In the genomic region with DNA sequence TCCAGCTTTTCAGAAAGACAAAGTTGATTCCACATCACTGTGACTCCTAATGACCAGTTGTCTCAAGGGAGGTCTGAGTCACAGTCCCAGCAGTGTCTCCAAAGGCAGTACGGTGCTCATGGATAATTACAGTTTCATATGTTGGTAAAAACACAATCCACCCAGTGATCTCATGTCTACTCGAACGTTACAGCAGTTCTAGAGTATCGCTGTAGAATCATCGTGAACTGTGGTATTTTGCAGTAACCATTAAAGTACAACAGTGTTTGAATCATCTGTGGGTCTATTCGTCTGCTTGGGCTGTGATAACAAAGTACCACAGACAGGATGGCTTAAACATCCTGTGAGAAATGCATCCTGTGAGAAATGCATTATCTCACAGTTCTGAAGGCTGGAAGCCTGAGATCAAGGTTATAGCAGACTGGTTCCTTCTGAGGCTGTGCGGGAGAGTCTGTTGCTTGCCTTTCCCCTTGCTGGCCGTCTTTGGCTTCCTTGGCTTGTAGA, we compare ENCODE assay signal across 13 cellular contexts.
DNase-seq lines count a peak whose midpoint lies in the region; ATAC-seq and TF ChIP-seq lines count a peak whose summit lies in the region.
"Had no signal": no experiment of that assay in that cellular context is flagged by ENCODE, and none has a peak within 500 bp of the region (broad histone marks: within the 10 kb centered on the region; RNA-seq: fewer than 3 reads in every experiment).

No MANE protein-coding gene starts in this region.

- H3K4me3 ChIP-seq in IMR-90 (ENCODE audit: insufficient read depth, low read depth, low read length): no peak overlapping the region

- H3K9me3 Mint-ChIP-seq in chondrocyte (ENCODE audit: low read depth) (no peaks in the 10 kb centered on the region), immature natural killer cell (peaks cover 0 to 4% (median 0%) of the 10 kb centered on the region in 6 donors)
- H3K9me3 Mint-ChIP-seq: H9, nephron had no signal

- no peak overlapping the region for H4K8ac ChIP-seq in IMR-90 (ENCODE audit: low read depth in 2 of 2, low read length in 2 of 2)

- no peaks in the 10 kb centered on the region for H3K4me1 ChIP-seq in IMR-90 (ENCODE audit: control insufficient read depth, insufficient read depth, low read length)

- H4K91ac ChIP-seq in IMR-90 (ENCODE audit: insufficient read depth, low read depth, low read length): no peak overlapping the region

- H3K36me3 Mint-ChIP-seq in chondrocyte (ENCODE audit: low read depth): no peaks in the 10 kb centered on the region
- no peaks in the 10 kb centered on the region for H3K36me3 Mint-ChIP-seq in immature natural killer cell

- H3K9me1 ChIP-seq in IMR-90 (ENCODE audit: insufficient read depth, low read length): no peaks in the 10 kb centered on the region

- intact Hi-C loops in IMR-90 (cut with micrococcal nuclease): no loop called here

- H3K9ac ChIP-seq in IMR-90 (ENCODE audit: low read depth, low read length): no peak overlapping the region

- no peak overlapping the region for H2BK5ac ChIP-seq in IMR-90 (ENCODE audit: low read depth, low read length, poor library complexity, severe bottlenecking)

- H3K4me3 Mint-ChIP-seq in chondrocyte (ENCODE audit: unreplicated experiment) (peak overlapping the region; percentile 60), immature natural killer cell (peak overlapping the region; percentile 60 to 90 (median 71))
- H3K4me3 Mint-ChIP-seq: H9, nephron had no signal

- H3K27ac Mint-ChIP-seq in chondrocyte (ENCODE audit: unreplicated experiment): peak overlapping the region; percentile 97
- peak overlapping the region; percentile 86 to 96 (median 90) for H3K27ac Mint-ChIP-seq in immature natural killer cell
- H3K27ac Mint-ChIP-seq: nephron had no signal

- H2BK120ac ChIP-seq in IMR-90 (ENCODE audit: low read depth, low read length): no peak overlapping the region

- POLR2A ChIA-PET in IMR-90 (lab: Charles Lee; ENCODE audit: unreplicated experiment): no interaction called here

- no peak overlapping the region for H3K4me2 ChIP-seq in IMR-90 (ENCODE audit: low read depth, low read length)

- H3K79me1 ChIP-seq in IMR-90 (ENCODE audit: low read depth in 1 of 2, low read length in 2 of 2): no peaks in the 10 kb centered on the region

- no peak overlapping the region for H4K5ac ChIP-seq in IMR-90 (ENCODE audit: low read depth, low read length)

- no peaks in the 10 kb centered on the region for H3K36me3 ChIP-seq in IMR-90 (ENCODE audit: control insufficient read depth, insufficient read depth, low read length)

- no peak overlapping the region for H3K23ac ChIP-seq in IMR-90 (ENCODE audit: low read depth, low read length)

- H2AFZ ChIP-seq in IMR-90 (replicated peaks; ENCODE audit: low read length, poor library complexity): no peak overlapping the region

- dilution Hi-C loops in IMR-90 (cut with HindIII; ENCODE audit: low sequenced_read_pairs, unreplicated experiment): no loop called here

- no peak for TF ChIP-seq POLR2A in IMR-90 (IDR thresholded peaks at IDR 0.05; ENCODE audit: low read depth, low read length)

- H3K4me1 Mint-ChIP-seq in chondrocyte (ENCODE audit: low read depth) (peaks cover 48% of the 10 kb centered on the region), immature natural killer cell (peaks cover 26 to 31% of the 10 kb centered on the region in 2 donors)
- H3K4me1 Mint-ChIP-seq: nephron had no signal

- no peaks in the 10 kb centered on the region for H4K20me1 ChIP-seq in IMR-90 (ENCODE audit: insufficient read depth, low read length)

- in situ Hi-C loops in IMR-90 (cut with MboI; ENCODE audit: low sequenced_read_pairs): no loop called here

- no peak for ATAC-seq in IMR-90 (ENCODE audit: low read depth)
- no peak for ATAC-seq in HG02588 (IDR thresholded peaks at IDR 0.05; ENCODE audit: unreplicated experiment)
- no peak for ATAC-seq in HG02610 (IDR thresholded peaks at IDR 0.05; ENCODE audit: unreplicated experiment)

- TF ChIP-seq CTCF in IMR-90 (conservative IDR thresholded peaks at IDR 0.05; ENCODE audit: low read depth, low read length) (no peak), chondrocyte (IDR thresholded peaks at IDR 0.05) (no peak)

- no peak overlapping the region for H2BK20ac ChIP-seq in IMR-90 (ENCODE audit: low read depth, low read length)

- CTCF ChIA-PET in IMR-90 (lab: Yijun Ruan, JAX): no interaction called here

- H3K18ac ChIP-seq in IMR-90 (ENCODE audit: low read depth, low read length): no peak overlapping the region

- no peak overlapping the region for H3K56ac ChIP-seq in IMR-90 (ENCODE audit: extremely low read depth, insufficient read depth, low read length)

- H3K27ac ChIP-seq in IMR-90 (ENCODE audit: insufficient read depth, low read length): no peak overlapping the region

- 18% methylated on average over 2 of the region's 8 CpGs; no CpG with 5 or more reads in 1 of the 2 experiments for WGBS in IMR-90 (ENCODE audit: extremely low coverage in 2 of 2, insufficient read length in 1 of 2), 2 experiments

- peaks cover 17% of the 10 kb centered on the region for H3K27me3 ChIP-seq in IMR-90 (ENCODE audit: control insufficient read depth, insufficient read depth, low read length)

- no peak overlapping the region for H3K14ac ChIP-seq in IMR-90 (replicated peaks; ENCODE audit: low read depth, low read length)

- TF ChIP-seq RAD21 in IMR-90 (IDR thresholded peaks at IDR 0.05; ENCODE audit: low read length): no peak

- no peaks in the 10 kb centered on the region for H3K27me3 Mint-ChIP-seq in chondrocyte (ENCODE audit: low read depth)
- H3K27me3 Mint-ChIP-seq in immature natural killer cell (ENCODE audit: low read depth in 3 of 3): peaks cover 2 to 6% (median 3%) of the 10 kb centered on the region in 3 donors

- BruUV-seq in IMR-90 (replicated peaks; lab: Mats Ljungman, UMichigan): no TSS peak

- H3K9me3 ChIP-seq in IMR-90 (ENCODE audit: control insufficient read depth, insufficient read depth, low read length): no peaks in the 10 kb centered on the region

- no peak overlapping the region for H3K4ac ChIP-seq in IMR-90 (ENCODE audit: low read depth, low read length)

- no peak overlapping the region for H2AK5ac ChIP-seq in IMR-90 (ENCODE audit: low read depth, low read length)

- DNase-seq in A172 (ENCODE audit: low spot score): peak; percentile 71
- peak; percentile 10 for DNase-seq in IMR-90
- no peak for DNase-seq in chondrocyte (ENCODE audit: low spot score)
- DNase-seq in immature natural killer cell: peak; percentile 46 to 67 (median 46)
- DNase-seq in activated naive CD4-positive, alpha-beta T cell treated with anti-CD3 and anti-CD28 coated beads, Interleukin-2, amount 50 U/mL, for 16 hours: no peak
- DNase-seq in NCI-H2029 treated with DMSO at 0.1 percent for 48 hours (lab: John Stamatoyannopoulos, UW): no peak
- DNase-seq: activated effector memory CD4-positive, alpha-beta T cell treated with anti-CD3 and anti-CD28 coated beads, Interleukin-2, amount 50 U/mL, for 16 hours; H9; NCI-H2227 treated with DMSO at 0.1 percent for 48 hours; SHP77 had no signal

- no peak overlapping the region for H2AK9ac ChIP-seq in IMR-90 (replicated peaks; ENCODE audit: low read depth, low read length, poor library complexity)

- H2BK15ac ChIP-seq in IMR-90 (ENCODE audit: low read depth, low read length): no peak overlapping the region

TF ChIP-seq in IMR-90, 13 proteins besides CTCF, POLR2A, EP300 and RAD21:
- TF ChIP-seq CHD1 (IDR thresholded peaks at IDR 0.05; ENCODE audit: low read depth, low read length) (no peak), BHLHE40 (IDR thresholded peaks at IDR 0.05; ENCODE audit: low read depth, low read length) (no peak), RCOR1 (IDR thresholded peaks at IDR 0.05; ENCODE audit: insufficient replicate concordance, low read length) (no peak), MAFK (IDR thresholded peaks at IDR 0.05; ENCODE audit: low read depth, low read length) (no peak), CEBPB (IDR thresholded peaks at IDR 0.05; ENCODE audit: low read depth, low read length) (no peak), NFE2L2 (IDR thresholded peaks at IDR 0.05; ENCODE audit: low read depth, low read length) (no peak), MXI1 (IDR thresholded peaks at IDR 0.05; ENCODE audit: borderline replicate concordance, low read depth, low read length) (no peak), FOS (IDR thresholded peaks at IDR 0.05; ENCODE audit: low read depth, low read length) (no peak), MAZ (IDR thresholded peaks at IDR 0.05; ENCODE audit: borderline replicate concordance, low read depth, low read length) (no peak), SMC3 (IDR thresholded peaks at IDR 0.05; ENCODE audit: low read depth, low read length) (no peak), RFX5 (IDR thresholded peaks at IDR 0.05; ENCODE audit: low read depth, low read length) (no peak)
- TF ChIP-seq, protein P1, sequence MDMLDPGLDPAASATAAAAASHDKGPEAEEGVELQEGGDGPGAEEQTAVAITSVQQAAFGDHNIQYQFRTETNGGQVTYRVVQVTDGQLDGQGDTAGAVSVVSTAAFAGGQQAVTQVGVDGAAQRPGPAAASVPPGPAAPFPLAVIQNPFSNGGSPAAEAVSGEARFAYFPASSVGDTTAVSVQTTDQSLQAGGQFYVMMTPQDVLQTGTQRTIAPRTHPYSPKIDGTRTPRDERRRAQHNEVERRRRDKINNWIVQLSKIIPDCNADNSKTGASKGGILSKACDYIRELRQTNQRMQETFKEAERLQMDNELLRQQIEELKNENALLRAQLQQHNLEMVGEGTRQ (IDR thresholded peaks at IDR 0.05; ENCODE audit: low read depth, low read length): no peak
- TF ChIP-seq, protein P2, sequence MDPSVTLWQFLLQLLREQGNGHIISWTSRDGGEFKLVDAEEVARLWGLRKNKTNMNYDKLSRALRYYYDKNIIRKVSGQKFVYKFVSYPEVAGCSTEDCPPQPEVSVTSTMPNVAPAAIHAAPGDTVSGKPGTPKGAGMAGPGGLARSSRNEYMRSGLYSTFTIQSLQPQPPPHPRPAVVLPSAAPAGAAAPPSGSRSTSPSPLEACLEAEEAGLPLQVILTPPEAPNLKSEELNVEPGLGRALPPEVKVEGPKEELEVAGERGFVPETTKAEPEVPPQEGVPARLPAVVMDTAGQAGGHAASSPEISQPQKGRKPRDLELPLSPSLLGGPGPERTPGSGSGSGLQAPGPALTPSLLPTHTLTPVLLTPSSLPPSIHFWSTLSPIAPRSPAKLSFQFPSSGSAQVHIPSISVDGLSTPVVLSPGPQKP (IDR thresholded peaks at IDR 0.05; ENCODE audit: borderline replicate concordance, low read depth, low read length): no peak

Comparison
In these comparisons a context has a peak if more than half of its experiments do, and no peak if none do; other contexts are left out.
1. DNase-seq: peak in A172 (single experiment), IMR-90 (single experiment) and immature natural killer cell (3 of 3); none in chondrocyte (single experiment), activated naive CD4-positive, alpha-beta T cell treated with anti-CD3 and anti-CD28 coated beads, Interleukin-2, amount 50 U/mL, for 16 hours (single experiment) and NCI-H2029 treated with DMSO at 0.1 percent for 48 hours (single experiment).